ENCODE assay signal across 8 cellular contexts in the genomic region with DNA sequence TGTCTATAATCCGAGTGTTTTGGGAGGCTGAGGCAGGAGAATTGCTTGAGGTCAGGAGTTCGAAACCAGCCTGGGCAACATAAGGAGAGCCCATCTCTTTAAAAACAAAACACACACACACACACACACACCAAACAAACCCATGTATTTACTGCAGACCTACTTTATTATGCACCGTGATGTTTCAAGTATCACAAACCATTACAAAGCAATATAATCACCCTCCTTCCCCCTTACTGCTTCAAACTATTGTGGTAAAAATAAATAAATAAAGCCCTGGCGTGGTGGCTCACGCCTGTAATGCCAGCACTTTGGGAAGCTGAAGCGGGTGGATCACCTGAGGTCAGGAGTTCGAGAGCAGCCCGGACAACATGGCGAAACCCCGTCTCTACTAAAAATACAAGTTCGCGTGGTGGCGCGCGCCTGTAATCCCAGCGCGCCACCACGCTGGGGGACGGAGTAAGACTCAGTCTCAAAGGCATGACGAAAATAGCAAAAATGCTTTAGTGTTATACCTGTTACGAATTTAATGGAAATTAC. TPM values are rescaled to one million over a fixed set of nuclear protein-coding genes. Genes with fewer than 3 reads are reported as not detected.
A peak's percentile ranks its signal among the peaks of the same experiment; 100 is the strongest.
DNase-seq lines count a peak whose midpoint lies in the region; ATAC-seq, FAIRE-seq and TF ChIP-seq lines count a peak whose summit lies in the region.

No MANE protein-coding gene starts in this region.

- H2BK20ac ChIP-seq in H1 (ENCODE audit: low read length) = no peak overlapping the region

- H2AK5ac ChIP-seq in H1 (ENCODE audit: low read depth, low read length) = no peak overlapping the region
- no peak overlapping the region for H2AK5ac ChIP-seq in neuronal stem cell (ENCODE audit: low read depth, low read length)

- peaks cover 13% of the 10 kb centered on the region for H3K23me2 ChIP-seq in H1 (ENCODE audit: low read depth, low read length)

- no peak overlapping the region for H3K18ac ChIP-seq in H1 (ENCODE audit: extremely low read depth, low read length)
- H3K18ac ChIP-seq in neuronal stem cell (ENCODE audit: low read length) = no peak overlapping the region

- no peak overlapping the region for H2BK5ac ChIP-seq in H1 (ENCODE audit: low read depth, low read length)
- no peak overlapping the region for H2BK5ac ChIP-seq in neuronal stem cell (ENCODE audit: low read length)

- H4K91ac ChIP-seq in H1 (replicated peaks; ENCODE audit: insufficient read length, low read length) = no peak overlapping the region
- H4K91ac ChIP-seq in neuronal stem cell (ENCODE audit: low read depth, low read length, poor library complexity) = no peak overlapping the region

- H3K9me3 ChIP-seq in Caco-2 = no peaks in the 10 kb centered on the region
- no peaks in the 10 kb centered on the region for H3K9me3 ChIP-seq in H1 (ENCODE audit: insufficient read depth in 2 of 2, low read depth in 1 of 2, low read length in 1 of 2)
- no peaks in the 10 kb centered on the region for H3K9me3 ChIP-seq in neuronal stem cell (replicated peaks in 1 of 2; ENCODE audit: control insufficient read depth in 2 of 2, insufficient read depth in 1 of 2, low read depth in 1 of 2, low read length in 2 of 2)

- H4K20me1 ChIP-seq in H1 (replicated peaks in 1 of 2; ENCODE audit: control insufficient read depth in 1 of 2, insufficient read depth in 2 of 2, low read length in 2 of 2) = peaks cover 5 to 6% of the 10 kb centered on the region in 2 experiments

- peaks cover 6% of the 10 kb centered on the region for H3K36me3 Mint-ChIP-seq in Caco-2 (ENCODE audit: insufficient read depth, unreplicated experiment)

- ATAC-seq in GM18519 (IDR thresholded peaks at IDR 0.05; ENCODE audit: low FRiP score, unreplicated experiment) (no peak), GM21515 (IDR thresholded peaks at IDR 0.05; ENCODE audit: unreplicated experiment) (no peak)

- H3K4me3 Mint-ChIP-seq in Caco-2 (ENCODE audit: unreplicated experiment) = peak overlapping the region; percentile 83

- POLR2A ChIA-PET in Caco-2 (lab: Charles Lee) (interaction anchor here (0.6 to 2.3 kb wide), 2 partner anchors 37 to 135 kb away, joined by 4 to 14 read pairs; partner anchors contain the start of genes BICRAL and RPL7L1), H1 (lab: Charles Lee; ENCODE audit: partially characterized antibody) (interaction anchor here (1.2 to 17.0 kb wide), 6 partner anchors 12 to 138 kb away, joined by 4 to 277 read pairs (median 34); partner anchors contain the start of gene BICRAL)

- H3K4ac ChIP-seq in H1 (replicated peaks; ENCODE audit: insufficient read length, low read depth, low read length) (no peak overlapping the region), neuronal stem cell (ENCODE audit: low read length) (no peak overlapping the region)

- H3K79me1 ChIP-seq in H1 (ENCODE audit: low read depth, low read length) (peaks cover 8% of the 10 kb centered on the region; the same call in 1 of the 2 replicates), neuronal stem cell (ENCODE audit: low read depth, low read length) (peaks cover 7% of the 10 kb centered on the region)

- H3K4me1 Mint-ChIP-seq in Caco-2 (ENCODE audit: low read depth, unreplicated experiment) = peaks cover 6% of the 10 kb centered on the region

- H3K27ac Mint-ChIP-seq in Caco-2 (ENCODE audit: unreplicated experiment) = no peak overlapping the region

- no peak for TF ChIP-seq POLR2A in NB4 (IDR thresholded peaks at IDR 0.05; ENCODE audit: extremely low read depth, insufficient read length)
- no peak for TF ChIP-seq POLR2A in H1 (IDR thresholded peaks at IDR 0.05; ENCODE audit: control extremely low read depth in 1 of 2, low read depth in 2 of 2, low read length in 2 of 2)
- TF ChIP-seq POLR2A in lower leg skin (IDR thresholded peaks at IDR 0.05) = no peak

- DNase-seq in Caco-2 (no peak), NB4 (ENCODE audit: low read depth) (no peak), H1 (ENCODE audit: low read depth in 1 of 2, low spot score in 2 of 2) (no peak), neuronal stem cell (ENCODE audit: low spot score) (no peak), NCI-H774 (lab: John Stamatoyannopoulos, UW) (no peak), lower leg skin (ENCODE audit: low spot score in 2 of 2) (no peak)

- no peak overlapping the region for H2BK120ac ChIP-seq in H1 (replicated peaks; ENCODE audit: low read depth, low read length)
- H2BK120ac ChIP-seq in neuronal stem cell (ENCODE audit: low read depth, low read length) = no peak overlapping the region

- H3K4me2 ChIP-seq in H1 (ENCODE audit: insufficient read depth in 1 of 2, low read depth in 2 of 2, low read length in 2 of 2) (peak overlapping the region; percentile 88 to 95), neuronal stem cell (ENCODE audit: insufficient read depth, low read length, poor library complexity, severe bottlenecking) (peak overlapping the region; percentile 14)

- TF ChIP-seq CTCF in Caco-2 (IDR thresholded peaks at IDR 0.05; ENCODE audit: insufficient read depth in 1 of 2, low read depth in 1 of 2, low read length in 1 of 2, severe bottlenecking in 1 of 2, unreplicated experiment in 1 of 2) (no peak), NB4 (IDR thresholded peaks at IDR 0.05; ENCODE audit: low read depth, low read length) (no peak), H1 (IDR thresholded peaks at IDR 0.05; ENCODE audit: control extremely low read depth in 1 of 3, insufficient read depth in 1 of 3, low read depth in 1 of 3, low read length in 3 of 3) (no peak), lower leg skin (IDR thresholded peaks at IDR 0.05) (no peak)

- no peaks in the 10 kb centered on the region for H3K27me3 Mint-ChIP-seq in Caco-2 (ENCODE audit: insufficient read depth, unreplicated experiment)

- intact Hi-C loops in Caco-2 (cut with micrococcal nuclease; ENCODE audit: unreplicated experiment) (loop anchor here (10.0 kb wide), 1 partner anchor 180 kb away; the partner anchor contains the start of gene UBR2), lower leg skin (cut with DNase I; ENCODE audit: low total_unique reads) (no loop called here)

- no peak overlapping the region for H3K56ac ChIP-seq in H1 (replicated peaks; ENCODE audit: insufficient read length, low read depth, low read length)

- 76% methylated on average over 21 of the region's 21 CpGs; no CpG with 5 or more reads in 1 of the 2 experiments for WGBS in H1 (ENCODE audit: extremely low coverage in 1 of 2, insufficient coverage in 1 of 2, insufficient read length in 1 of 2, insufficient replicate concordance in 2 of 2, low coverage in 1 of 2, low lambda C conversion rate in 2 of 2, missing lambda C conversion rate in 1 of 2), 2 experiments
- no CpG with 5 or more reads among the region's 21 CpGs for WGBS in neuronal stem cell (ENCODE audit: extremely low coverage in 2 of 2, insufficient read length in 2 of 2, insufficient replicate concordance in 1 of 2), 2 donors
- WGBS in lower leg skin, 2 donors = 61 to 64% methylated on average over 21 of the region's 21 CpGs

- no peak for TF ChIP-seq EP300 in H1 (IDR thresholded peaks at IDR 0.05; ENCODE audit: borderline replicate concordance in 1 of 2, low read depth in 2 of 2, low read length in 2 of 2)

- no peaks in the 10 kb centered on the region for H3K9me3 Mint-ChIP-seq in Caco-2 (ENCODE audit: unreplicated experiment)

- H2AFZ ChIP-seq in H1 (ENCODE audit: low read length) (no peak overlapping the region), neuronal stem cell (ENCODE audit: low read length) (no peak overlapping the region)

- H2BK12ac ChIP-seq in H1 (ENCODE audit: low read depth, low read length) (no peak overlapping the region), neuronal stem cell (ENCODE audit: low read length) (no peak overlapping the region)

- H3K9ac ChIP-seq in H1 (replicated peaks in 1 of 4; ENCODE audit: extremely low read depth in 1 of 4, low read depth in 3 of 4, low read length in 3 of 4) (no peak overlapping the region; a peak in 1 of 7 replicates), neuronal stem cell (ENCODE audit: low read depth, low read length, poor library complexity) (no peak overlapping the region)

- H2BK15ac ChIP-seq in H1 (ENCODE audit: low read length) (no peak overlapping the region), neuronal stem cell (ENCODE audit: low read length) (no peak overlapping the region)

- no peak for FAIRE-seq in H1 (lab: Jason Lieb, UNC)

- no peaks in the 10 kb centered on the region for H3K36me3 ChIP-seq in Caco-2 (ENCODE audit: control insufficient read depth, insufficient read depth, low read length)
- no peaks in the 10 kb centered on the region for H3K36me3 ChIP-seq in H1 (ENCODE audit: control insufficient read depth in 2 of 4, insufficient read depth in 4 of 4, low read length in 3 of 4)
- peaks cover 0 to 12% of the 10 kb centered on the region in 2 donors for H3K36me3 ChIP-seq in neuronal stem cell (replicated peaks in 1 of 2; ENCODE audit: control insufficient read depth in 2 of 2, insufficient read depth in 2 of 2, low read length in 2 of 2)

- H3K79me2 ChIP-seq in H1 (ENCODE audit: control insufficient read depth in 1 of 2, insufficient read depth in 2 of 2, low read length in 2 of 2) = peaks cover 0 to 25% of the 10 kb centered on the region in 2 experiments; a peak in 3 of 4 replicates

- H4K5ac ChIP-seq in H1 (ENCODE audit: insufficient read length, low read depth, low read length) = no peak overlapping the region

- H3K4me3 ChIP-seq in Caco-2 (ENCODE audit: low read depth, low read length) (peak overlapping the region; percentile 58), NB4 (ENCODE audit: low read depth, low read length) (peak overlapping the region; percentile 99), H1 (ENCODE audit: extremely low read depth in 1 of 4, insufficient read depth in 2 of 4, low read depth in 3 of 4, low read length in 4 of 4) (peak overlapping the region; percentile 88 to 99 (median 96)), neuronal stem cell (ENCODE audit: low read length in 2 of 2) (peak overlapping the region in 1 of 2 donors; percentile 95), lower leg skin (ENCODE audit: low read depth, poor library complexity, severe bottlenecking) (no peak overlapping the region)

- H3K23ac ChIP-seq in H1 (ENCODE audit: insufficient read length) (no peak overlapping the region), neuronal stem cell (ENCODE audit: low read depth, low read length, poor library complexity) (no peak overlapping the region)

- CTCF ChIA-PET in Caco-2 (lab: Charles Lee) (no interaction called here), H1 (lab: Charles Lee; ENCODE audit: partially characterized antibody) (interaction anchor here (0.8 to 1.2 kb wide), 3 partner anchors 19 to 337 kb away, joined by 4 to 5 read pairs (median 5); no protein-coding TSS in a partner anchor)

- BruUV-seq in Caco-2 (replicated peaks; lab: Mats Ljungman, UMichigan) = no TSS peak

- TF ChIP-seq RAD21 in H1 (IDR thresholded peaks at IDR 0.05 in 1 of 2, conservative IDR thresholded peaks at IDR 0.05 in 1 of 2; ENCODE audit: low read depth in 2 of 2, low read length in 2 of 2) = no peak

- H3K14ac ChIP-seq in H1 (ENCODE audit: insufficient read length) (no peak overlapping the region), neuronal stem cell (ENCODE audit: low read length) (no peak overlapping the region)

- no peaks in the 10 kb centered on the region for H3K27me3 ChIP-seq in Caco-2 (replicated peaks; ENCODE audit: control insufficient read depth, insufficient read depth, low read length)
- no peaks in the 10 kb centered on the region for H3K27me3 ChIP-seq in H1 (replicated peaks in 1 of 4; ENCODE audit: control insufficient read depth in 3 of 4, extremely low read depth in 1 of 4, insufficient read depth in 3 of 4, low read length in 3 of 4)
- H3K27me3 ChIP-seq in neuronal stem cell (ENCODE audit: control insufficient read depth in 3 of 3, insufficient read depth in 3 of 3, low read depth in 1 of 3, low read length in 3 of 3) = no peaks in the 10 kb centered on the region

- H4K8ac ChIP-seq in H1 (ENCODE audit: extremely low read depth, insufficient read depth, low read length) (no peak overlapping the region), neuronal stem cell (ENCODE audit: low read depth, low read length) (no peak overlapping the region)

- H3K27ac ChIP-seq in H1 (ENCODE audit: low read depth, low read length) (no peak overlapping the region), neuronal stem cell (replicated peaks; ENCODE audit: low read length) (no peak overlapping the region)

- H3K4me1 ChIP-seq in Caco-2 (peaks cover 15% of the 10 kb centered on the region), H1 (replicated peaks in 1 of 4; ENCODE audit: control insufficient read depth in 3 of 4, insufficient read depth in 4 of 4, low read length in 3 of 4) (peaks cover 5 to 7% (median 6%) of the 10 kb centered on the region in 4 experiments; a peak in 6 of 7 replicates), neuronal stem cell (ENCODE audit: control insufficient read depth in 2 of 2, insufficient read depth in 1 of 2, low read depth in 1 of 2, low read length in 2 of 2) (peaks cover 3 to 4% of the 10 kb centered on the region in 2 donors)

RNA-seq across cellular contexts. Expression of gene TBCC, which starts 1.5 kb away (rescaled TPM):
- 17.0 and 20.4 TPM in 2 replicates for total RNA-seq in Caco-2 (2022)
- 25.5 and 27.3 TPM in 2 replicates for total RNA-seq in H1 (2021; fragmentation: NEBNext Ultra II Directional; extraction: Animal tissue kit (Norgen Biotek cat#: 25700))
- 22.7 and 28.9 TPM in 2 replicates for polyA plus RNA-seq in H1 (2011; rRNA removed)
- polyA plus RNA-seq in H1 (2011; cell fraction: cytosol; rRNA removed) = 24.6 TPM
- polyA plus RNA-seq in H1 (2011; cell fraction: nucleus; rRNA removed) = 20.6 TPM
- polyA plus RNA-seq in H1 (2012, experiment 1 of 2) = 22.5 to 26.8 TPM (median 24.3 TPM) in 4 replicates
- 31.6 TPM for polyA plus RNA-seq in H1 (2012, experiment 2 of 2)
- 21.4 TPM for polyA plus RNA-seq in H1 (2013, experiment 1 of 2)
- polyA plus RNA-seq in H1 (2013, experiment 2 of 2) = 21.0 TPM
- 6.4 and 12.0 TPM in 2 replicates for polyA minus RNA-seq in H1 (2011; rRNA and poly(A)+ RNA removed)
- polyA minus RNA-seq in H1 (2011; cell fraction: cytosol; rRNA and poly(A)+ RNA removed) = 9.9 TPM
- 15.3 TPM for polyA minus RNA-seq in H1 (2011; cell fraction: nucleus; rRNA and poly(A)+ RNA removed)
- 17.4 TPM for polyA plus RNA-seq in neuronal stem cell (2013, experiment 1 of 2)
- 17.3 TPM for polyA plus RNA-seq in neuronal stem cell (2013, experiment 2 of 2)
- total RNA-seq in lower leg skin = 10 to 100 TPM; 40.3 to 55.5 (median 45.3) TPM

RNA-seq across cellular contexts. Expression of gene PRPH2, which starts 22.0 kb away (rescaled TPM):
- total RNA-seq in Caco-2 (2022) = not detected in 2 replicates
- 0.61 and 0.65 TPM in 2 replicates for total RNA-seq in H1 (2021; fragmentation: NEBNext Ultra II Directional; extraction: Animal tissue kit (Norgen Biotek cat#: 25700))
- polyA plus RNA-seq in H1 (2011; rRNA removed) = 0.23 and 0.33 TPM in 2 replicates
- 0.44 TPM for polyA plus RNA-seq in H1 (2011; cell fraction: cytosol; rRNA removed)
- 0.56 TPM for polyA plus RNA-seq in H1 (2011; cell fraction: nucleus; rRNA removed)
- polyA plus RNA-seq in H1 (2012, experiment 1 of 2) = 0.32 to 0.58 TPM (median 0.48 TPM) in 4 replicates
- 0.10 TPM for polyA plus RNA-seq in H1 (2012, experiment 2 of 2)
- 0.51 TPM for polyA plus RNA-seq in H1 (2013, experiment 1 of 2)
- 0.42 TPM for polyA plus RNA-seq in H1 (2013, experiment 2 of 2)
- polyA minus RNA-seq in H1 (2011; rRNA and poly(A)+ RNA removed) = 0.73 and 1.5 TPM in 2 replicates
- 0.37 TPM for polyA minus RNA-seq in H1 (2011; cell fraction: cytosol; rRNA and poly(A)+ RNA removed)
- 0.30 TPM for polyA minus RNA-seq in H1 (2011; cell fraction: nucleus; rRNA and poly(A)+ RNA removed)
- polyA plus RNA-seq in neuronal stem cell (2013, experiment 1 of 2) = 0.10 TPM
- polyA plus RNA-seq in neuronal stem cell (2013, experiment 2 of 2) = 0.11 TPM
- under 1 TPM in 1 of 4 donors, not detected in 3; 0.16 TPM for total RNA-seq in lower leg skin

RNA-seq across cellular contexts. Expression of gene BICRAL, which starts 37.4 kb away (rescaled TPM):
- total RNA-seq in Caco-2 (2022) (5.0 and 5.3 TPM in 2 replicates), lower leg skin (10 to 100 TPM; 19.4 to 23.4 (median 20.5) TPM)
- total RNA-seq in H1 (2021; fragmentation: NEBNext Ultra II Directional; extraction: Animal tissue kit (Norgen Biotek cat#: 25700)) = 12.2 and 12.7 TPM in 2 replicates
- polyA plus RNA-seq in H1 (2011; rRNA removed) = 6.9 and 9.4 TPM in 2 replicates
- polyA plus RNA-seq in H1 (2011; cell fraction: cytosol; rRNA removed) = 7.6 TPM
- 6.5 TPM for polyA plus RNA-seq in H1 (2011; cell fraction: nucleus; rRNA removed)
- polyA plus RNA-seq in H1 (2012, experiment 1 of 2) = 4.7 to 6.8 TPM (median 5.4 TPM) in 4 replicates
- polyA plus RNA-seq in H1 (2012, experiment 2 of 2) = 0.54 TPM
- polyA plus RNA-seq in H1 (2013, experiment 1 of 2) = 5.9 TPM
- 5.5 TPM for polyA plus RNA-seq in H1 (2013, experiment 2 of 2)
- 34.5 and 34.8 TPM in 2 replicates for polyA minus RNA-seq in H1 (2011; rRNA and poly(A)+ RNA removed)
- 11.2 TPM for polyA minus RNA-seq in H1 (2011; cell fraction: cytosol; rRNA and poly(A)+ RNA removed)
- 14.8 TPM for polyA minus RNA-seq in H1 (2011; cell fraction: nucleus; rRNA and poly(A)+ RNA removed)
- 5.0 TPM for polyA plus RNA-seq in neuronal stem cell (2013, experiment 1 of 2)
- 4.7 TPM for polyA plus RNA-seq in neuronal stem cell (2013, experiment 2 of 2)
